In the genomic region with DNA sequence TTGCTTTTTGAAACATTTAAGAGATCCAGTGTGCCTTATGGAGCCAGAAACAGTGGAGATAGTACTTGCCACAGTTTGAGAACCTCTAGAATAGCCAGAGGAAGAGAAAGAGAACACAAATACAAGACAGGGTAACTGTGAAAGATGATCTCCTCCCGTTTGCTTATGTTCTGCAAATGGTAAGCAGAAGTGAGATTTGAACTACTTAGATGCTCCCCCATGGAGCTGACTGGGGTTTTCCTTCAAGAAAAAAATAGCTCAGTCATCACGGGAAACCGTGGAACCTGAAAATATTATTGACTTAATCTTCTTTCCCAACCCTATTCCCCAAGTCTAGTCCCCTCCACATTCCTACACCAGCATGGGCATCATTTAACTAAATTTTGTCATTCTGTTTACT, we compare ENCODE assay signal across 21 cellular contexts.
DNase-seq lines count a peak whose midpoint lies in the region; ATAC-seq and TF ChIP-seq lines count a peak whose summit lies in the region.
"Had no signal": no experiment of that assay in that cellular context is flagged by ENCODE, and none has a peak within 500 bp of the region (broad histone marks: within the 10 kb centered on the region; RNA-seq: fewer than 3 reads in every experiment).

No MANE protein-coding gene starts in this region.

- no peaks in the 10 kb centered on the region for H3K9me2 ChIP-seq in GM23338 (ENCODE audit: insufficient read depth)

- no peak for DNase-seq in GM23338 (ENCODE audit: low spot score)
- DNase-seq in MV-4-11 (lab: John Stamatoyannopoulos, UW) = peak; percentile 30
- no peak for DNase-seq in NCI-H69 (lab: John Stamatoyannopoulos, UW)
- DNase-seq in NCI-H1694 (lab: John Stamatoyannopoulos, UW) = no peak
- no peak for DNase-seq in HUDEP-2 (lab: John Stamatoyannopoulos, UW; ENCODE audit: unreplicated experiment in 76 of 76)
- DNase-seq: CD4-positive, alpha-beta memory T cell; DND-41; H9; HFFc6; KBM-7; NCI-H1092 treated with DMSO at 0.1 percent for 48 hours; NCI-H1436 treated with DMSO at 0.1 percent for 48 hours; NCI-H2029; NCI-H345; NCI-H524; T-helper 1 cell had no signal

- no peaks in the 10 kb centered on the region for H3K27me3 Mint-ChIP-seq in GM23338 (ENCODE audit: insufficient read depth, low read depth, poor library complexity)
- H3K27me3 Mint-ChIP-seq: CD4-positive, alpha-beta memory T cell had no signal

- H3K4me1 Mint-ChIP-seq in GM23338 = no peaks in the 10 kb centered on the region
- H3K4me1 Mint-ChIP-seq: CD4-positive, alpha-beta memory T cell; H9 had no signal

- no peak for TF ChIP-seq CTCF in GM23338 (conservative IDR thresholded peaks at IDR 0.05; ENCODE audit: low read depth in 2 of 2)

- no peaks in the 10 kb centered on the region for H3F3A ChIP-seq in GM23338 (replicated peaks; ENCODE audit: low read depth)

- H3K4me2 ChIP-seq in GM23338 = no peak overlapping the region

- no peaks in the 10 kb centered on the region for H3K4me1 ChIP-seq in GM23338 (ENCODE audit: insufficient read depth)
- H3K4me1 ChIP-seq: SJSA1 had no signal

- H3K27ac ChIP-seq in GM23338 (ENCODE audit: low read depth) = no peak overlapping the region
- H3K27ac ChIP-seq: SJSA1 had no signal

- H3K9me3 Mint-ChIP-seq in GM23338 = no peaks in the 10 kb centered on the region
- H3K9me3 Mint-ChIP-seq: CD4-positive, alpha-beta memory T cell; H9 had no signal

- H3K36me3 Mint-ChIP-seq in GM23338 (ENCODE audit: low read depth) = peaks cover 20% of the 10 kb centered on the region

- H2AFZ ChIP-seq in GM23338 = no peak overlapping the region

- ATAC-seq in GM18511 (IDR thresholded peaks at IDR 0.05; ENCODE audit: unreplicated experiment) (peak; percentile 41), GM23338 (no peak), HG02763 (IDR thresholded peaks at IDR 0.05; ENCODE audit: unreplicated experiment) (no peak)
- ATAC-seq: HepG2, Right ventricle myocardium inferior had no signal

- H3K27ac Mint-ChIP-seq in GM23338 = peak overlapping the region; percentile 36; the same call in 1 of the 2 replicates
- H3K27ac Mint-ChIP-seq: CD4-positive, alpha-beta memory T cell; H9; HFFc6 had no signal

- H4K20me1 ChIP-seq in GM23338 (replicated peaks; ENCODE audit: insufficient read depth) = no peaks in the 10 kb centered on the region

- H3K4me3 ChIP-seq in GM23338 = no peak overlapping the region
- H3K4me3 ChIP-seq: SJSA1 had no signal

- no peaks in the 10 kb centered on the region for H3K36me3 ChIP-seq in GM23338 (ENCODE audit: insufficient read depth)
- H3K36me3 ChIP-seq: SJSA1 had no signal

- H3K79me2 ChIP-seq in GM23338 (replicated peaks; ENCODE audit: insufficient read depth) = no peaks in the 10 kb centered on the region

- H3K4me3 Mint-ChIP-seq in GM23338 = no peak overlapping the region
- H3K4me3 Mint-ChIP-seq: CD4-positive, alpha-beta memory T cell; H9; HFFc6 had no signal

- no peaks in the 10 kb centered on the region for H3K27me3 ChIP-seq in GM23338 (ENCODE audit: insufficient read depth)
- H3K27me3 ChIP-seq: SJSA1 had no signal

TF ChIP-seq in GM23338, 12 proteins besides CTCF, POLR2A, EP300 and RAD21 (continues in another document):
- TF ChIP-seq JUNB (IDR thresholded peaks at IDR 0.05; ENCODE audit: unreplicated experiment) (no peak), NANOG (IDR thresholded peaks at IDR 0.05; ENCODE audit: borderline replicate concordance) (no peak), STAT1 (IDR thresholded peaks at IDR 0.05; ENCODE audit: unreplicated experiment) (no peak), CREB1 (CRISPR knock-in tag; IDR thresholded peaks at IDR 0.05; ENCODE audit: low read depth) (no peak), ZNF331 (CRISPR knock-in tag; IDR thresholded peaks at IDR 0.05; ENCODE audit: low read depth) (no peak), EZH2phosphoT487 (IDR thresholded peaks at IDR 0.05; ENCODE audit: unreplicated experiment) (no peak), ZNF114 (CRISPR knock-in tag; IDR thresholded peaks at IDR 0.05) (no peak), POLR2AphosphoS5 (IDR thresholded peaks at IDR 0.05; ENCODE audit: low read depth) (no peak), EZH2 (IDR thresholded peaks at IDR 0.05; ENCODE audit: low read depth, unreplicated experiment) (no peak)
- TF ChIP-seq, protein P1, sequence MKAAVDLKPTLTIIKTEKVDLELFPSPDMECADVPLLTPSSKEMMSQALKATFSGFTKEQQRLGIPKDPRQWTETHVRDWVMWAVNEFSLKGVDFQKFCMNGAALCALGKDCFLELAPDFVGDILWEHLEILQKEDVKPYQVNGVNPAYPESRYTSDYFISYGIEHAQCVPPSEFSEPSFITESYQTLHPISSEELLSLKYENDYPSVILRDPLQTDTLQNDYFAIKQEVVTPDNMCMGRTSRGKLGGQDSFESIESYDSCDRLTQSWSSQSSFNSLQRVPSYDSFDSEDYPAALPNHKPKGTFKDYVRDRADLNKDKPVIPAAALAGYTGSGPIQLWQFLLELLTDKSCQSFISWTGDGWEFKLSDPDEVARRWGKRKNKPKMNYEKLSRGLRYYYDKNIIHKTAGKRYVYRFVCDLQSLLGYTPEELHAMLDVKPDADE (IDR thresholded peaks at IDR 0.05) = no peak
- TF ChIP-seq, protein P2, sequence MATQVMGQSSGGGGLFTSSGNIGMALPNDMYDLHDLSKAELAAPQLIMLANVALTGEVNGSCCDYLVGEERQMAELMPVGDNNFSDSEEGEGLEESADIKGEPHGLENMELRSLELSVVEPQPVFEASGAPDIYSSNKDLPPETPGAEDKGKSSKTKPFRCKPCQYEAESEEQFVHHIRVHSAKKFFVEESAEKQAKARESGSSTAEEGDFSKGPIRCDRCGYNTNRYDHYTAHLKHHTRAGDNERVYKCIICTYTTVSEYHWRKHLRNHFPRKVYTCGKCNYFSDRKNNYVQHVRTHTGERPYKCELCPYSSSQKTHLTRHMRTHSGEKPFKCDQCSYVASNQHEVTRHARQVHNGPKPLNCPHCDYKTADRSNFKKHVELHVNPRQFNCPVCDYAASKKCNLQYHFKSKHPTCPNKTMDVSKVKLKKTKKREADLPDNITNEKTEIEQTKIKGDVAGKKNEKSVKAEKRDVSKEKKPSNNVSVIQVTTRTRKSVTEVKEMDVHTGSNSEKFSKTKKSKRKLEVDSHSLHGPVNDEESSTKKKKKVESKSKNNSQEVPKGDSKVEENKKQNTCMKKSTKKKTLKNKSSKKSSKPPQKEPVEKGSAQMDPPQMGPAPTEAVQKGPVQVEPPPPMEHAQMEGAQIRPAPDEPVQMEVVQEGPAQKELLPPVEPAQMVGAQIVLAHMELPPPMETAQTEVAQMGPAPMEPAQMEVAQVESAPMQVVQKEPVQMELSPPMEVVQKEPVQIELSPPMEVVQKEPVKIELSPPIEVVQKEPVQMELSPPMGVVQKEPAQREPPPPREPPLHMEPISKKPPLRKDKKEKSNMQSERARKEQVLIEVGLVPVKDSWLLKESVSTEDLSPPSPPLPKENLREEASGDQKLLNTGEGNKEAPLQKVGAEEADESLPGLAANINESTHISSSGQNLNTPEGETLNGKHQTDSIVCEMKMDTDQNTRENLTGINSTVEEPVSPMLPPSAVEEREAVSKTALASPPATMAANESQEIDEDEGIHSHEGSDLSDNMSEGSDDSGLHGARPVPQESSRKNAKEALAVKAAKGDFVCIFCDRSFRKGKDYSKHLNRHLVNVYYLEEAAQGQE (IDR thresholded peaks at IDR 0.05; ENCODE audit: unreplicated experiment) = no peak
